In genomic region chrX:80812176-80812575, GRCh38 we compare ENCODE assay signal across 9 cellular contexts. TPM values are rescaled to one million over a fixed set of nuclear protein-coding genes. Genes with fewer than 3 reads are reported as not detected.
DNase-seq lines count a peak whose midpoint lies in the region; FAIRE-seq and TF ChIP-seq lines count a peak whose summit lies in the region.
"Had no signal": no experiment of that assay in that cellular context is flagged by ENCODE, and none has a peak within 500 bp of the region (broad histone marks: within the 10 kb centered on the region; RNA-seq: fewer than 3 reads in every experiment).

No MANE protein-coding gene starts in this region.

- H3K4ac ChIP-seq in trophoblast cell (ENCODE audit: low read depth, low read length), result no peak overlapping the region

- dilution Hi-C loops in keratinocyte (cut with MboI; ENCODE audit: extremely low pct_ligation_motif_present, low sequenced_read_pairs), result no loop called here

- H3K4me1 Mint-ChIP-seq in activated T-helper 2 cell treated with anti-CD3 and anti-CD28 coated beads, Interferon-gamma antibody, Interleukin-2, Interleukin-4, amounts not matched to agents 10 μg/mL and 5 μg/mL and 100 μg/mL, durations not matched to agents 14 hours and 24 hours and 36 hours (ENCODE audit: low read depth), result peaks cover 12% of the 10 kb centered on the region

- H3K27me3 ChIP-seq in keratinocyte (ENCODE audit: control insufficient read depth, extremely low read depth, insufficient read depth, low read length), result no peaks in the 10 kb centered on the region
- no peaks in the 10 kb centered on the region for H3K27me3 ChIP-seq in trophoblast cell (ENCODE audit: insufficient read depth, low read length)

- H3K9me1 ChIP-seq in keratinocyte (ENCODE audit: control insufficient read depth, extremely low read depth, insufficient read depth, low read length), result no peaks in the 10 kb centered on the region

- no peak overlapping the region for H4K8ac ChIP-seq in trophoblast cell (ENCODE audit: low read depth, low read length)

- no peak for FAIRE-seq in keratinocyte (lab: Jason Lieb, UNC)

- H2BK5ac ChIP-seq in trophoblast cell (ENCODE audit: low read depth, low read length, poor library complexity), result no peak overlapping the region

- TF ChIP-seq POLR2A in NB4 (IDR thresholded peaks at IDR 0.05; ENCODE audit: extremely low read depth, insufficient read length), result no peak

- H2BK12ac ChIP-seq in trophoblast cell (ENCODE audit: low read length), result no peak overlapping the region

- no peak overlapping the region for H3K4me2 ChIP-seq in keratinocyte (ENCODE audit: control insufficient read depth, extremely low read depth, insufficient read depth, low read depth, low read length)
- no peak overlapping the region for H3K4me2 ChIP-seq in trophoblast cell (ENCODE audit: low read length)

- no peak overlapping the region for H4K91ac ChIP-seq in trophoblast cell (ENCODE audit: low read depth, low read length)

- no peak overlapping the region for H3K4me3 Mint-ChIP-seq in activated T-helper 2 cell treated with anti-CD3 and anti-CD28 coated beads, Interferon-gamma antibody, Interleukin-2, Interleukin-4, amounts not matched to agents 10 μg/mL and 5 μg/mL and 100 μg/mL, durations not matched to agents 14 hours and 24 hours and 36 hours (ENCODE audit: low read depth)

- DNase-seq in NCI-H82 (lab: John Stamatoyannopoulos, UW), result peak; percentile 64
- no peak for DNase-seq in NCI-H82 treated with DMSO at 0.1 percent for 48 hours (lab: John Stamatoyannopoulos, UW; ENCODE audit: unreplicated experiment)
- peak; percentile 25 for DNase-seq in HCEC 1CT
- DNase-seq in NB4 (ENCODE audit: low read depth), result peak; percentile 83
- DNase-seq in activated T-helper 2 cell treated with anti-CD3 and anti-CD28 coated beads, Interferon-gamma antibody, Interleukin-2, Interleukin-4, amounts not matched to agents 10 μg/mL and 5 μg/mL and 100 μg/mL, durations not matched to agents 14 hours and 24 hours and 36 hours (ENCODE audit: low spot score), result peak; percentile 8
- no peak for DNase-seq in keratinocyte (ENCODE audit: low read depth, low spot score)
- no peak for DNase-seq in COLO829 (ENCODE audit: low spot score)
- no peak for DNase-seq in trophoblast cell

- H4K20me1 ChIP-seq in keratinocyte (ENCODE audit: control insufficient read depth, extremely low read depth, insufficient read depth, low read length), result no peaks in the 10 kb centered on the region

- H3K79me1 ChIP-seq in trophoblast cell (ENCODE audit: low read length), result peaks cover 2% of the 10 kb centered on the region

- H3K9me3 Mint-ChIP-seq in activated T-helper 2 cell treated with anti-CD3 and anti-CD28 coated beads, Interferon-gamma antibody, Interleukin-2, Interleukin-4, amounts not matched to agents 10 μg/mL and 5 μg/mL and 100 μg/mL, durations not matched to agents 14 hours and 24 hours and 36 hours, result no peaks in the 10 kb centered on the region

- H3K23ac ChIP-seq in trophoblast cell (ENCODE audit: low read length), result no peak overlapping the region

- H3K27ac Mint-ChIP-seq in activated T-helper 2 cell treated with anti-CD3 and anti-CD28 coated beads, Interferon-gamma antibody, Interleukin-2, Interleukin-4, amounts not matched to agents 10 μg/mL and 5 μg/mL and 100 μg/mL, durations not matched to agents 14 hours and 24 hours and 36 hours, result no peak overlapping the region

- H4K12ac ChIP-seq in trophoblast cell (ENCODE audit: low read depth, low read length), result no peak overlapping the region

- H3K36me3 Mint-ChIP-seq in activated T-helper 2 cell treated with anti-CD3 and anti-CD28 coated beads, Interferon-gamma antibody, Interleukin-2, Interleukin-4, amounts not matched to agents 10 μg/mL and 5 μg/mL and 100 μg/mL, durations not matched to agents 14 hours and 24 hours and 36 hours (ENCODE audit: low read depth), result peaks cover 4% of the 10 kb centered on the region

- H3K18ac ChIP-seq in trophoblast cell (ENCODE audit: low read length), result no peak overlapping the region

- H2AK5ac ChIP-seq in trophoblast cell (ENCODE audit: low read length), result no peak overlapping the region

- H2AFZ ChIP-seq in keratinocyte (ENCODE audit: control insufficient read depth, low read length) (no peak overlapping the region), trophoblast cell (ENCODE audit: insufficient read depth, low read length, poor library complexity) (no peak overlapping the region)

- no peak overlapping the region for H2BK120ac ChIP-seq in trophoblast cell (ENCODE audit: insufficient read depth, low read length, poor library complexity)

- no peaks in the 10 kb centered on the region for H3K36me3 ChIP-seq in keratinocyte (ENCODE audit: control insufficient read depth in 2 of 2, extremely low read depth in 1 of 2, insufficient read depth in 2 of 2, low read length in 2 of 2)
- no peaks in the 10 kb centered on the region for H3K36me3 ChIP-seq in trophoblast cell (ENCODE audit: control insufficient read depth in 1 of 2, insufficient read depth in 2 of 2, low read length in 2 of 2)

- H3K27me3 Mint-ChIP-seq in activated T-helper 2 cell treated with anti-CD3 and anti-CD28 coated beads, Interferon-gamma antibody, Interleukin-2, Interleukin-4, amounts not matched to agents 10 μg/mL and 5 μg/mL and 100 μg/mL, durations not matched to agents 14 hours and 24 hours and 36 hours (ENCODE audit: low read depth), result no peaks in the 10 kb centered on the region

- intact Hi-C loops in activated T-helper 2 cell treated with anti-CD3 and anti-CD28 coated beads, Interferon-gamma antibody, Interleukin-2, Interleukin-4, amounts not matched to agents 10 μg/mL and 5 μg/mL and 100 μg/mL, durations not matched to agents 14 hours and 24 hours and 36 hours (cut with micrococcal nuclease), result no loop called here

- H3K79me2 ChIP-seq in keratinocyte (ENCODE audit: control insufficient read depth, insufficient read depth, low read length), result peaks cover 12% of the 10 kb centered on the region
- H3K79me2 ChIP-seq in trophoblast cell (ENCODE audit: control insufficient read depth, insufficient read depth, low read length, poor library complexity), result peaks cover 2% of the 10 kb centered on the region

- H3K14ac ChIP-seq in trophoblast cell (ENCODE audit: low read length), result no peak overlapping the region

- H3K4me1 ChIP-seq in keratinocyte (ENCODE audit: control insufficient read depth, extremely low read depth, insufficient read depth, low read length) (no peaks in the 10 kb centered on the region), trophoblast cell (ENCODE audit: control insufficient read depth in 1 of 2, insufficient read depth in 2 of 2, low read length in 2 of 2) (no peaks in the 10 kb centered on the region)

- no peaks in the 10 kb centered on the region for H3K9me3 ChIP-seq in keratinocyte (ENCODE audit: control insufficient read depth, low read depth, low read length)
- H3K9me3 ChIP-seq in trophoblast cell (ENCODE audit: insufficient read depth, low read depth, low read length), result no peaks in the 10 kb centered on the region

- no peak overlapping the region for H3K4me3 ChIP-seq in NB4 (ENCODE audit: low read depth, low read length)
- H3K4me3 ChIP-seq in keratinocyte (ENCODE audit: control insufficient read depth in 2 of 3, extremely low read depth in 1 of 3, insufficient read depth in 2 of 3, low read depth in 1 of 3, low read length in 3 of 3), result no peak overlapping the region
- H3K4me3 ChIP-seq in trophoblast cell (ENCODE audit: low read depth, low read length), result no peak overlapping the region

- no CpG with 5 or more reads among the region's 1 CpG for WGBS in trophoblast cell (ENCODE audit: extremely low coverage, insufficient coverage, insufficient read length)

- H3K9ac ChIP-seq in keratinocyte (ENCODE audit: control insufficient read depth, extremely low read depth, insufficient read depth, low read length) (no peak overlapping the region), trophoblast cell (ENCODE audit: low read length) (no peak overlapping the region)

- no peak overlapping the region for H3K27ac ChIP-seq in keratinocyte (ENCODE audit: control insufficient read depth, insufficient read depth, low read length)
- H3K27ac ChIP-seq in trophoblast cell (ENCODE audit: low read depth, low read length), result no peak overlapping the region
- H3K27ac ChIP-seq: C4-2B had no signal

- TF ChIP-seq CTCF in NB4 (IDR thresholded peaks at IDR 0.05; ENCODE audit: low read depth, low read length), result peak; percentile 54
- TF ChIP-seq CTCF in keratinocyte (optimal IDR thresholded peaks at IDR 0.05 in 1 of 3, IDR thresholded peaks at IDR 0.05 in 1 of 3, conservative IDR thresholded peaks at IDR 0.05 in 1 of 3; ENCODE audit: extremely low read depth in 1 of 3, insufficient read depth in 2 of 3, low read length in 3 of 3), result peak in 2 of 3 experiments; percentile 32

RNA-seq across cellular contexts. Expression of gene BRWD3, which starts 2.5 kb away (rescaled TPM):
- 23.6 and 27.7 TPM in 2 replicates for total RNA-seq in activated T-helper 2 cell treated with anti-CD3 and anti-CD28 coated beads, Interferon-gamma antibody, Interleukin-2, Interleukin-4, amounts not matched to agents 10 μg/mL and 5 μg/mL and 100 μg/mL, durations not matched to agents 14 hours and 24 hours and 36 hours
- 6.2 to 10.5 TPM (median 7.6 TPM) in 3 replicates for polyA plus RNA-seq in keratinocyte
- 6.7 TPM for polyA plus RNA-seq in keratinocyte (2011; ENCODE audit: low read depth)
- polyA plus RNA-seq in keratinocyte (2011; cell fraction: cytosol; rRNA removed), result 3.3 and 5.8 TPM in 2 replicates
- polyA plus RNA-seq in keratinocyte (2011; cell fraction: nucleus; rRNA removed), result 14.6 and 19.3 TPM in 2 replicates
- 4.6 and 5.3 TPM in 2 replicates for polyA plus RNA-seq in keratinocyte (2012; ENCODE audit: low replicate concordance)
- polyA minus RNA-seq in keratinocyte, result 11.1 to 50.5 TPM (median 27.0 TPM) in 3 replicates
- 11.5 TPM for polyA minus RNA-seq in keratinocyte (2011; cell fraction: cytosol; rRNA and poly(A)+ RNA removed)
- 45.4 and 63.0 TPM in 2 replicates for polyA minus RNA-seq in keratinocyte (2011; cell fraction: nucleus; rRNA and poly(A)+ RNA removed)
- 12.9 and 14.0 TPM in 2 replicates for polyA plus RNA-seq in trophoblast cell (2013)

Comparison
In these comparisons a context has a peak if more than half of its experiments do, and no peak if none do; other contexts are left out.
1. DNase-seq: peak in NCI-H82 (single experiment), HCEC 1CT (single experiment), NB4 (single experiment) and activated T-helper 2 cell treated with anti-CD3 and anti-CD28 coated beads, Interferon-gamma antibody, Interleukin-2, Interleukin-4, amounts not matched to agents 10 μg/mL and 5 μg/mL and 100 μg/mL, durations not matched to agents 14 hours and 24 hours and 36 hours (single experiment); none in NCI-H82 treated with DMSO at 0.1 percent for 48 hours (single experiment), keratinocyte (single experiment), COLO829 (single experiment) and trophoblast cell (0 of 2).